ENCODE assay signal across 28 cellular contexts in genomic region chr2:6777626-6778025, GRCh38.
"Had no signal": no experiment of that assay in that cellular context is flagged by ENCODE, and none has a peak within 500 bp of the region (broad histone marks: within the 10 kb centered on the region; RNA-seq: fewer than 3 reads in every experiment).

No MANE protein-coding gene starts in this region.

- H3K4me1 ChIP-seq: parathyroid adenoma, psoas muscle, right lobe of liver, vagina had no signal

- H3K36me3 ChIP-seq: ovary, right lobe of liver, sigmoid colon, stomach, thoracic aorta, thyroid gland, tibial nerve, upper lobe of left lung, vagina had no signal

- DNase-seq: natural killer cell; occipital lobe; ovary; posterior cingulate gyrus; psoas muscle; right cardiac atrium; right lobe of liver; sigmoid colon; small intestine; stimulated activated CD4-positive, alpha-beta T cell treated with anti-CD3 and anti-CD28 coated beads, Interleukin-15, amount 100 ng/mL, for 24 hours; stimulated activated CD4-positive, alpha-beta T cell treated with anti-CD3 and anti-CD28 coated beads, Interleukin-2, amount 100 ng/mL, for 24 hours; stimulated activated CD4-positive, alpha-beta T cell treated with anti-CD3 and anti-CD28 coated beads, Interleukin-2, amount 100 ng/mL, for 48 hours; stimulated activated CD4-positive, alpha-beta T cell treated with anti-CD3 and anti-CD28 coated beads, Interleukin-4, amount 100 ng/mL, for 24 hours; stimulated activated naive B cell treated with anti-CD40 and anti-IgM and Interleukin-4, amounts not matched to agents 10 μg/mL and 1 μg/mL and 100 μg/mL, for 72 hours; stimulated activated naive CD4-positive, alpha-beta T cell treated with Interleukin-2 at 50 U/mL for 16 hours; stomach; thyroid gland; trophoblast cell; upper lobe of left lung had no signal

- H3K4me3 ChIP-seq: neural progenitor cell, ovary, psoas muscle, right lobe of liver, sigmoid colon, stomach, thoracic aorta, thyroid gland, tibial nerve, upper lobe of left lung, vagina had no signal

- H3K27ac Mint-ChIP-seq: natural killer cell; nephron; neural progenitor cell; progenitor cell of endocrine pancreas; stimulated activated effector memory CD8-positive, alpha-beta T cell treated with anti-CD3 and anti-CD28 coated beads, Interleukin-12 subunit alpha, Interleukin-12 subunit beta, amount 100 ng/mL, for 72 hours; stimulated activated naive B cell treated with anti-CD40 and anti-IgM and Interleukin-4, amounts not matched to agents 10 μg/mL and 1 μg/mL and 100 μg/mL, for 72 hours; stimulated activated naive CD8-positive, alpha-beta T cell treated with anti-CD3 and anti-CD28 coated beads, Interleukin-15, Interleukin-2, amounts not matched to agents 100 ng/mL and 50 ng/mL, for 24 hours had no signal

- H3K79me2 ChIP-seq: parathyroid adenoma had no signal

- ATAC-seq: natural killer cell; psoas muscle; right cardiac atrium; right lobe of liver; stimulated activated effector memory CD8-positive, alpha-beta T cell treated with anti-CD3 and anti-CD28 coated beads, Interleukin-12 subunit alpha, Interleukin-12 subunit beta, amount 100 ng/mL, for 72 hours; stimulated activated naive B cell treated with anti-CD40 and anti-IgM and Interleukin-4, amounts not matched to agents 10 μg/mL and 1 μg/mL and 100 μg/mL, for 72 hours had no signal

- H3K9me3 ChIP-seq: ovary, psoas muscle, right lobe of liver, sigmoid colon, stomach, thoracic aorta, thyroid gland, tibial nerve, upper lobe of left lung, vagina had no signal

- H3K4me3 Mint-ChIP-seq: natural killer cell; nephron; neural progenitor cell; stimulated activated effector memory CD8-positive, alpha-beta T cell treated with anti-CD3 and anti-CD28 coated beads, Interleukin-12 subunit alpha, Interleukin-12 subunit beta, amount 100 ng/mL, for 72 hours; stimulated activated naive B cell treated with anti-CD40 and anti-IgM and Interleukin-4, amounts not matched to agents 10 μg/mL and 1 μg/mL and 100 μg/mL, for 72 hours; stimulated activated naive CD8-positive, alpha-beta T cell treated with anti-CD3 and anti-CD28 coated beads, Interleukin-15, Interleukin-2, amounts not matched to agents 100 ng/mL and 50 ng/mL, for 24 hours had no signal

- H3K27me3 ChIP-seq: ovary, right lobe of liver, thyroid gland, upper lobe of left lung, vagina had no signal

- H2AFZ ChIP-seq: neural progenitor cell, parathyroid adenoma had no signal

- H3K9me3 Mint-ChIP-seq: natural killer cell; stimulated activated effector memory CD8-positive, alpha-beta T cell treated with anti-CD3 and anti-CD28 coated beads, Interleukin-12 subunit alpha, Interleukin-12 subunit beta, amount 100 ng/mL, for 72 hours; stimulated activated naive B cell treated with anti-CD40 and anti-IgM and Interleukin-4, amounts not matched to agents 10 μg/mL and 1 μg/mL and 100 μg/mL, for 72 hours; stimulated activated naive CD8-positive, alpha-beta T cell treated with anti-CD3 and anti-CD28 coated beads, Interleukin-15, Interleukin-2, amounts not matched to agents 100 ng/mL and 50 ng/mL, for 24 hours had no signal

- H3K4me2 ChIP-seq: neural progenitor cell had no signal

- H3K27me3 Mint-ChIP-seq: progenitor cell of endocrine pancreas had no signal

- H3K27ac ChIP-seq: neural progenitor cell, ovary, parathyroid adenoma, psoas muscle, right lobe of liver, sigmoid colon, stomach, thoracic aorta, thyroid gland, tibial nerve, upper lobe of left lung, vagina had no signal

- H3K36me3 Mint-ChIP-seq: natural killer cell; neural progenitor cell; stimulated activated effector memory CD8-positive, alpha-beta T cell treated with anti-CD3 and anti-CD28 coated beads, Interleukin-12 subunit alpha, Interleukin-12 subunit beta, amount 100 ng/mL, for 72 hours; stimulated activated naive B cell treated with anti-CD40 and anti-IgM and Interleukin-4, amounts not matched to agents 10 μg/mL and 1 μg/mL and 100 μg/mL, for 72 hours had no signal
